In genomic region chr1:48471103-48471502, GRCh38 we compare ENCODE assay signal across 8 cellular contexts. TPM values are rescaled to one million over a fixed set of nuclear protein-coding genes. Genes with fewer than 3 reads are reported as not detected.
DNase-seq lines count a peak whose midpoint lies in the region; ATAC-seq and TF ChIP-seq lines count a peak whose summit lies in the region.

No MANE protein-coding gene starts in this region.

- peaks cover 0 to 9% (median 6%) of the 10 kb centered on the region in 7 donors for H3K9me3 Mint-ChIP-seq in CD14-positive monocyte

- no peaks in the 10 kb centered on the region for H3K79me2 ChIP-seq in osteoblast (ENCODE audit: insufficient read depth, low read length)

- no peaks in the 10 kb centered on the region for H3K36me3 ChIP-seq in osteoblast (ENCODE audit: insufficient read depth, low read length)

- H3K4me3 Mint-ChIP-seq in CD14-positive monocyte (peak overlapping the region; percentile 93 to 99), T-helper 17 cell (peak overlapping the region; percentile 90)

- H3K4me2 ChIP-seq in osteoblast (ENCODE audit: insufficient read depth, low read length) = peak overlapping the region; percentile 91

- peak overlapping the region; percentile 98 for H2AFZ ChIP-seq in osteoblast (ENCODE audit: low read length)

- H3K4me3 ChIP-seq in fibroblast of pulmonary artery (replicated peaks; ENCODE audit: low read depth, low read length) (peak overlapping the region; percentile 73), osteoblast (ENCODE audit: insufficient read depth, low read length) (peak overlapping the region; percentile 83)

- H3K27me3 ChIP-seq in osteoblast (ENCODE audit: insufficient read depth, low read length) = no peaks in the 10 kb centered on the region

- TF ChIP-seq CTCF in CD14-positive monocyte (IDR thresholded peaks at IDR 0.05) = no peak
- TF ChIP-seq CTCF in fibroblast of pulmonary artery (IDR thresholded peaks at IDR 0.05; ENCODE audit: low read length, missing control alignments) = no peak
- TF ChIP-seq CTCF in osteoblast (IDR thresholded peaks at IDR 0.05; ENCODE audit: extremely low read depth, low read depth, low read length) = no peak

- peaks cover 0 to 4% (median 1%) of the 10 kb centered on the region in 3 donors for H3K27me3 Mint-ChIP-seq in CD14-positive monocyte (ENCODE audit: low read depth in 3 of 3)
- H3K27me3 Mint-ChIP-seq in T-helper 17 cell = no peaks in the 10 kb centered on the region

- no peak overlapping the region for H3K27ac ChIP-seq in osteoblast (ENCODE audit: low read depth, low read length)

- peaks cover 36% of the 10 kb centered on the region for H3K4me1 Mint-ChIP-seq in CD14-positive monocyte
- peaks cover 22% of the 10 kb centered on the region for H3K4me1 Mint-ChIP-seq in T-helper 17 cell

- H3K27ac Mint-ChIP-seq in CD14-positive monocyte = peak overlapping the region; percentile 64 to 95 (median 86)
- peak overlapping the region; percentile 95 for H3K27ac Mint-ChIP-seq in T-helper 17 cell

- H3K9me3 ChIP-seq in T-helper 17 cell (ENCODE audit: control insufficient read depth, low read length, poor library complexity, severe bottlenecking) (no peaks in the 10 kb centered on the region), osteoblast (ENCODE audit: low read depth, low read length) (no peaks in the 10 kb centered on the region)

- H4K20me1 ChIP-seq in osteoblast (ENCODE audit: insufficient read depth, low read length) = no peaks in the 10 kb centered on the region

- DNase-seq in CD14-positive monocyte (ENCODE audit: low spot score) = no peak
- no peak for DNase-seq in T-helper 17 cell
- peak; percentile 28 for DNase-seq in fibroblast of pulmonary artery (ENCODE audit: low read depth)
- DNase-seq in osteoblast (ENCODE audit: insufficient read length, low spot score, missing footprints) = no peak

- H3K4me1 ChIP-seq in osteoblast (ENCODE audit: insufficient read depth, low read length) = peaks cover 28% of the 10 kb centered on the region

- H3K36me3 Mint-ChIP-seq in CD14-positive monocyte (no peaks in the 10 kb centered on the region), T-helper 17 cell (ENCODE audit: low read depth) (peaks cover 3% of the 10 kb centered on the region)

- intact Hi-C loops in CD14-positive monocyte (cut with micrococcal nuclease) = no loop called here

- ATAC-seq in T-helper 17 cell (no peak), GM21360 (IDR thresholded peaks at IDR 0.05; ENCODE audit: unreplicated experiment) (no peak), HG03460 (IDR thresholded peaks at IDR 0.05; ENCODE audit: unreplicated experiment) (no peak), GM21367 (IDR thresholded peaks at IDR 0.05; ENCODE audit: unreplicated experiment) (no peak), GM19397 (IDR thresholded peaks at IDR 0.05; ENCODE audit: unreplicated experiment) (no peak)

RNA-seq across cellular contexts. Expression of gene SPATA6, which starts 0.9 kb away (rescaled TPM):
- polyA plus RNA-seq in CD14-positive monocyte = 1 to 10 TPM; 7.4 to 8.0 TPM
- total RNA-seq in T-helper 17 cell (1 to 10 TPM; 3.0 to 5.6 TPM), osteoblast (7.6 and 9.7 TPM in 2 replicates)
